1 cellular context compared by ENCODE assay signal in the genomic region with DNA sequence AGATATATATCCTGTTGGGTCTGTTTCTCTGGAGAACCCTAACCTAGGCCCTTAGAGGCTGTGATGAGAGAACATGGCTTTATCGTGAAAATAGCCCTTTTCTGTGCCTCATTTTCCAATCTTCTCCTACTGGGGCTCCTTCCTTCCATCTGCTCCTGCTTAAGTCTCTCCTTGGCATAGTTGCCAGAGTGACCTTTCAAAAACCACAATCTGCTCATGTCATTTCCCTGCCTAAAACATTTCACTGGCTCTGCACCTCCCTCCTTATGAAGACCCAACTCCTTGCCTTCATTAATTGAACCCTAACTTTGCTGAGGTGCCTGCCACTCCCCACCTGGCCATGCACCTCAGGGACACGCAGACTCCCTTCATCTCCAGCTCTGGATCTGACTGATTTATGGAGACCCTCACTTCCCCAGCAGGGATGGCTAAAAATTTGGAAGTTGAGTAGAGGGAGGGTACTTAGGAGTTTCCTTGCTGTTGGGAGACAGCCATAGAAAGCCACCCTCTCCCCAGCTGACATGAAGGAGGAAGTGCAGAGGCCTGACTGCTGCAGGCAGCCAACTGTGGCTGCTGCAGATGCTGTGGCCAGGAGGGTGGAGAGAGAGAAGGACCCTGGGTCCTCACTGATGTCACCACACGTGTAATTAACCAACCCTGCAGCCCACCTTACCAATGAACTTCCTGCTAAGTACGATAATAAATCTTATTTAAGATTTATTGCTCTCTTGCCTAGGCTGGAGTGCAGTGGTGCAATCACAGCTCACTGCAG.
TF ChIP-seq lines count a peak whose summit lies in the region.

No MANE protein-coding gene starts in this region.

TF ChIP-seq in SK-N-SH, 30 proteins besides CTCF, POLR2A, EP300 and RAD21 (continued from another document):
- TF ChIP-seq JUND (IDR thresholded peaks at IDR 0.05) = no peak
- no peak for TF ChIP-seq IRF3 (IDR thresholded peaks at IDR 0.05; ENCODE audit: low read depth, low read length)
- no peak for TF ChIP-seq CHD2 (IDR thresholded peaks at IDR 0.05; ENCODE audit: low read length, partially characterized antibody)
- TF ChIP-seq TCF12 (IDR thresholded peaks at IDR 0.05) = no peak
- TF ChIP-seq FOXJ3 (CRISPR knock-in tag; IDR thresholded peaks at IDR 0.05) = no peak
